In the genomic region with DNA sequence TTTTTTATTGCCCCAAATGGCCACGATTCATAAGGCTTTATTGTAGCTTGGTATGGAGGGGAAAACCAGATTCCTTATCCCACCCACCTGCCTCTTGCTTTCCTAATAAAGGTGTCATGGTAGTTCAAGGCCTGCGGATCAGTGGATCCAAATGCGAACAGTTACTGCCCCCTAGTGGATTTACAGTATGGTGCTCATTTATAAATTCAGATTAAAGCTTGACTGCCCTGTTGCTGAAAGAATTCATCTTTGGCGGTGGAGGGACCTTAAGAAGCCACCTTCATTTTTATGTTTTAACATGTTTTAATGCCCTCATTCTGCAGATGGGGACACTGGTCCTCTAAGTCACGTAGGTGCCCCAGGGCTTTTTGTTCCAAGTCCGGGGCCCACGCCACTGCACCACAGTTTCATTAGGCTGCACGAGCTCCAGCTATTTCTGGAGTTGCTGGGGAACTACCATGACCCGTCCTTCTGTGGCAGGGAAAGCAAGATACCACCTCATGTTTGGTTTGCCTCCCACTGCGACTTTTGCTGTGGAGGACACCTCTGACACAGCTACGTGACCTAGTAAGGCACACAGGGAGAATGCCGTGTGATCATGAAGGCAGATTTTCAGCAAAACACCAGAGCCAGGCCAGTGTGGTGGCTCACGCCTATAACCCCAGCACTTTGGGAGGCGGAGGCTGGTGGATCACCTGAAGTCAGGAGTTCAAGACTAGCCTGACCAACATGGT, we compare ENCODE assay signal across 8 cellular contexts. TPM values are rescaled to one million over a fixed set of nuclear protein-coding genes. Genes with fewer than 3 reads are reported as not detected.
A peak's percentile ranks its signal among the peaks of the same experiment; 100 is the strongest.
DNase-seq lines count a peak whose midpoint lies in the region; ATAC-seq and TF ChIP-seq lines count a peak whose summit lies in the region.

No MANE protein-coding gene starts in this region.

- no peaks in the 10 kb centered on the region for H3F3A ChIP-seq in DOHH2 (ENCODE audit: control insufficient read depth, insufficient read depth)

- no peak overlapping the region for H3K27ac Mint-ChIP-seq in mesothelial cell of epicardium

- ATAC-seq in GM18505 (IDR thresholded peaks at IDR 0.05; ENCODE audit: unreplicated experiment) (no peak), HG03175 (IDR thresholded peaks at IDR 0.05; ENCODE audit: unreplicated experiment) (no peak)

- H3K9me2 ChIP-seq in DOHH2 (replicated peaks; ENCODE audit: control insufficient read depth, low read length): no peaks in the 10 kb centered on the region

- H4K20me1 ChIP-seq in DOHH2 (ENCODE audit: control insufficient read depth, insufficient read depth, low read depth, low read length): 0 out of 2 replicates have a peak, but pooled peaks cover 3% of the 10 kb centered on the region

- no peak overlapping the region for H3K27ac ChIP-seq in 22Rv1
- no peak overlapping the region for H3K27ac ChIP-seq in DOHH2 (ENCODE audit: low read depth, low read length)

- DNase-seq in NAMALWA (ENCODE audit: low spot score) (peak; percentile 77), SK-N-DZ (ENCODE audit: low spot score) (peak; percentile 69), mesothelial cell of epicardium (ENCODE audit: low spot score in 2 of 2, unreplicated experiment in 2 of 2) (no peak)
- peak; percentile 35 for DNase-seq in effector CD4-positive, alpha-beta T cell

- peaks cover 7% of the 10 kb centered on the region for H3K4me1 Mint-ChIP-seq in mesothelial cell of epicardium

- TF ChIP-seq POLR2A in GM18505 (IDR thresholded peaks at IDR 0.05; ENCODE audit: borderline replicate concordance, extremely low read depth, insufficient read depth, insufficient read length): no peak

- no peaks in the 10 kb centered on the region for H3K27me3 Mint-ChIP-seq in mesothelial cell of epicardium (ENCODE audit: low read depth)

- no peaks in the 10 kb centered on the region for H3K79me2 ChIP-seq in DOHH2 (ENCODE audit: control insufficient read depth, low read length)

- no peaks in the 10 kb centered on the region for H3K36me3 ChIP-seq in DOHH2 (ENCODE audit: control insufficient read depth, low read length)

- H3K27me3 ChIP-seq in DOHH2 (ENCODE audit: control insufficient read depth, low read length): peaks cover 12% of the 10 kb centered on the region; the same call in 1 of the 2 replicates

- no peak overlapping the region for H3K4me3 Mint-ChIP-seq in mesothelial cell of epicardium

- H3K9me3 Mint-ChIP-seq in mesothelial cell of epicardium: no peaks in the 10 kb centered on the region

- H3K36me3 Mint-ChIP-seq in mesothelial cell of epicardium: no peaks in the 10 kb centered on the region

- no peak overlapping the region for H3K4me3 ChIP-seq in DOHH2 (ENCODE audit: low read length)

- no peaks in the 10 kb centered on the region for H3K9me3 ChIP-seq in DOHH2 (ENCODE audit: control insufficient read depth, insufficient read depth, low read length)

- H3K4me2 ChIP-seq in DOHH2 (ENCODE audit: low read length): no peak overlapping the region

- peaks cover 9% of the 10 kb centered on the region for H3K4me1 ChIP-seq in DOHH2 (ENCODE audit: control insufficient read depth, low read length)

- TF ChIP-seq CTCF in 22Rv1 (IDR thresholded peaks at IDR 0.05): peak; percentile 89
- TF ChIP-seq CTCF in DOHH2 (IDR thresholded peaks at IDR 0.05; ENCODE audit: low read depth, low read length, poor library complexity, severe bottlenecking): peak; percentile 82
- TF ChIP-seq CTCF in mesothelial cell of epicardium (IDR thresholded peaks at IDR 0.05; ENCODE audit: unreplicated experiment): peak; percentile 86

RNA-seq across cellular contexts. Expression of gene INCENP, which starts 15.6 kb away (rescaled TPM):
- polyA plus RNA-seq in SK-N-DZ (2014; cell fraction: cytosol; rRNA removed): 69.9 and 74.7 TPM in 2 replicates
- 102 TPM in 2 replicates for polyA plus RNA-seq in SK-N-DZ (2014; cell fraction: nucleus; rRNA removed)
- 50.4 to 51.6 TPM (median 50.9 TPM) in 3 replicates for total RNA-seq in mesothelial cell of epicardium

Comparison
In these comparisons a context has a peak if more than half of its experiments do, and no peak if none do; other contexts are left out.
1. DNase-seq: peak in NAMALWA (single experiment), SK-N-DZ (single experiment) and effector CD4-positive, alpha-beta T cell (single experiment); none in mesothelial cell of epicardium (0 of 2).
2. Peak in every context shown above with its lines, with median percentiles within 50 percentile points of each other: CTCF ChIP-seq.